ENCODE assay signal across 1 cellular context in genomic region chr1:23570001-23570691, GRCh38.
TF ChIP-seq lines count a peak whose summit lies in the region.

No MANE protein-coding gene starts in this region.

TF ChIP-seq in A549, 52 proteins besides CTCF, POLR2A, EP300 and RAD21:
- TF ChIP-seq HMGXB4 (CRISPR knock-in tag; IDR thresholded peaks at IDR 0.05; ENCODE audit: borderline replicate concordance), result no peak
- TF ChIP-seq USF2 (IDR thresholded peaks at IDR 0.05), result no peak
- TF ChIP-seq MAFK (IDR thresholded peaks at IDR 0.05; ENCODE audit: partially characterized antibody), result peak; percentile 70
